Comparison of ENCODE assay signal across 14 cellular contexts in the genomic region with DNA sequence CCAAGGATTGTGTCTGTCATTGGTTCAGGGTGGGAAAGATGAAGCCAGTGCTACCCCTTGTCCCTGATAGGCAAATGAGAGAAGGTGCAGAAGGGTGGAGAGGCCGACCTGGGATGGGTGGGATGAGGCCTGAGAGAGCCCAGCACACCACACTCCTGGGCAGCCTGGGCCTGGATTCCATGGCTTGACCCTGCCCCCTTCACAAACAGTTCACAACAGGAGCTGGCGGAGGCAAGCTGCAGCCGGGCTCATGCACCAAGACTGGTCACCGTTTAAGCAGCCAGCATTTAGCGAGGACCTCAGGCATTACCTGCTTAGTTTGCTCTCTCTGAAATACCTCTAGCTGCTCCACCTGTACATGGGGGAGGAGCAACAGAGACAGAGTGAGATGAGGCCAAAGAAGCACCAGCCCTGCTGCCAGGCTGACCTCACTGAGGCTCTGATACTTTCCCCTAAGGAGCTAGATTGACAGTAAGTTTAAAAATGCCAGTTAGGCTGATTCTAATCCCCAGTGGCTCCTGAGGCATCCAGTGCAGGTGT. TPM values are rescaled to one million over a fixed set of nuclear protein-coding genes. Genes with fewer than 3 reads are reported as not detected.
A peak's percentile ranks its signal among the peaks of the same experiment; 100 is the strongest.
DNase-seq lines count a peak whose midpoint lies in the region; ATAC-seq and TF ChIP-seq lines count a peak whose summit lies in the region.
"Had no signal": no experiment of that assay in that cellular context is flagged by ENCODE, and none has a peak within 500 bp of the region (broad histone marks: within the 10 kb centered on the region; RNA-seq: fewer than 3 reads in every experiment).

No MANE protein-coding gene starts in this region.

- H3K4me3 ChIP-seq in heart left ventricle (no peak overlapping the region), esophagus (ENCODE audit: low read depth in 1 of 2, low read length in 2 of 2) (no peak overlapping the region), vagina (no peak overlapping the region)
- H3K4me3 ChIP-seq: PC-9 had no signal

- intact Hi-C loops in heart left ventricle (cut with DNase I), result loop anchor here in 1 of 10 donors (10.0 kb wide), 1 partner anchor 213 kb away; the partner anchor contains the start of gene INPPL1
- intact Hi-C loops in Right ventricle myocardium inferior (cut with DNase I), result no loop called here
- intact Hi-C loops in vagina (cut with DNase I), result no loop called here

- TF ChIP-seq POLR2A in heart left ventricle (IDR thresholded peaks at IDR 0.05), result no peak
- TF ChIP-seq POLR2A in vagina (IDR thresholded peaks at IDR 0.05), result no peak

- H3K27ac ChIP-seq in heart left ventricle (peak overlapping the region in 10 of 12 donors; percentile 17 to 71 (median 58)), esophagus (ENCODE audit: low read depth in 2 of 2, low read length in 1 of 2) (peak overlapping the region; percentile 14 to 54), vagina (peak overlapping the region; percentile 38)
- H3K27ac ChIP-seq: PC-9 had no signal

- H3K27me3 ChIP-seq in heart left ventricle (no peaks in the 10 kb centered on the region), esophagus (ENCODE audit: control insufficient read depth in 1 of 2, insufficient read depth in 2 of 2, low read length in 2 of 2) (no peaks in the 10 kb centered on the region), vagina (no peaks in the 10 kb centered on the region)

- H3K9me3 ChIP-seq in heart left ventricle (no peaks in the 10 kb centered on the region), esophagus (ENCODE audit: control insufficient read depth in 2 of 2, insufficient read depth in 1 of 2, low read depth in 1 of 2, low read length in 1 of 2) (no peaks in the 10 kb centered on the region), vagina (no peaks in the 10 kb centered on the region)

- peaks cover 6 to 53% (median 37%) of the 10 kb centered on the region in 12 donors for H3K4me1 ChIP-seq in heart left ventricle
- peaks cover 6 to 30% of the 10 kb centered on the region in 2 donors for H3K4me1 ChIP-seq in esophagus (ENCODE audit: control insufficient read depth in 2 of 2, insufficient read depth in 2 of 2, low read length in 1 of 2)
- H3K4me1 ChIP-seq in vagina, result peaks cover 41% of the 10 kb centered on the region

- no peak for TF ChIP-seq CTCF in heart left ventricle (IDR thresholded peaks at IDR 0.05)
- no peak for TF ChIP-seq CTCF in omental fat pad (IDR thresholded peaks at IDR 0.05)
- TF ChIP-seq CTCF in vagina (IDR thresholded peaks at IDR 0.05), result no peak

- no peak for DNase-seq in heart left ventricle
- DNase-seq in Right ventricle myocardium inferior (ENCODE audit: missing footprints), result no peak
- peak; percentile 7 for DNase-seq in omental fat pad (ENCODE audit: low spot score)
- DNase-seq in vagina (ENCODE audit: extremely low spot score in 2 of 2), result no peak
- no peak for DNase-seq in DMS114 treated with DMSO at 0.1 percent for 48 hours (lab: John Stamatoyannopoulos, UW; ENCODE audit: unreplicated experiment)
- DNase-seq: activated B cell treated with CpG ODN at 0.5 μM for 24 hours, DMS53, endodermal cell, Kasumi-1, NCI-H524, PC-9 had no signal

- H3K36me3 ChIP-seq in heart left ventricle (peaks cover 2 to 100% (median 99%) of the 10 kb centered on the region in 9 donors), esophagus (ENCODE audit: control insufficient read depth in 2 of 2, insufficient read depth in 2 of 2, low read length in 1 of 2) (peaks cover 48 to 96% of the 10 kb centered on the region in 2 donors), vagina (peaks cover 0 to 100% of the 10 kb centered on the region in 2 donors)

- WGBS in heart left ventricle, 4 donors, result 67 to 86% (median 72%) methylated on average over 4 to 5 of the region's 5 CpGs
- WGBS in esophagus, 2 donors, result 65% methylated on average over 5 of the region's 5 CpGs

- no peak for ATAC-seq in heart left ventricle
- no peak for ATAC-seq in Right ventricle myocardium inferior
- no peak for ATAC-seq in omental fat pad (ENCODE audit: low FRiP score)
- ATAC-seq in GM19397 (IDR thresholded peaks at IDR 0.05; ENCODE audit: unreplicated experiment), result no peak
- no peak for ATAC-seq in HG03108 (IDR thresholded peaks at IDR 0.05; ENCODE audit: unreplicated experiment)

RNA-seq across cellular contexts. Expression of gene IL18BP, which starts 13.5 kb away (rescaled TPM):
- total RNA-seq in heart left ventricle (10 to 100 TPM in 2 of 9 donors, 1 to 10 TPM in 7; 1.1 to 86.5 (median 5.1) TPM), Right ventricle myocardium inferior (5.1 TPM), omental fat pad (10 to 100 TPM in 2 of 4 donors, 1 to 10 TPM in 2; 4.1 to 16.7 (median 10.8) TPM), vagina (2.7 TPM)
- polyA plus RNA-seq in heart left ventricle (1 to 10 TPM; 4.1 to 4.4 TPM), esophagus (1 to 10 TPM; 2.9 to 4.6 TPM)
